Comparison of ENCODE assay signal across 9 cellular contexts in the genomic region with DNA sequence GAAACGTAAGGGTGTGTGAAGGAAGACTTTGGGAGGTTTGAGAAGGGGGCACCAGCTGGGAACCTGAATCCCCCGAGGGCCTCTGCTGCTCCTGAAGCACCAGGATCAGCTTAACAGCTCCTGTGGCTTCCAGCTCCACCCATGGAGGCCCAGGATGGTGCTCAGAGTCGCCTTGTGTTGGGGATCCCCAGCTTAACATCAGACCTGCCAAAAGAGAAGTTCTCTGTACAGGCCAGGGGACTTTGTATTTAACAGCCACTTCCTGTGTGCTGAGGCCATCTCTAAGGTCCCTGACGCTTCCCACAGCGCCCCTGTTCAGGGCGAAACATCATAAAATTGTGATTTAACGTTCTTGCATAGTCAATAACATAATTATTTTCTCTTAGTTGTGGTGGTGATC.
DNase-seq lines count a peak whose midpoint lies in the region; ATAC-seq and TF ChIP-seq lines count a peak whose summit lies in the region.
"Had no signal": no experiment of that assay in that cellular context is flagged by ENCODE, and none has a peak within 500 bp of the region (broad histone marks: within the 10 kb centered on the region; RNA-seq: fewer than 3 reads in every experiment).

No MANE protein-coding gene starts in this region.

- ATAC-seq in HG02759 (IDR thresholded peaks at IDR 0.05; ENCODE audit: unreplicated experiment) (peak; percentile 89), T-cell (replicated peaks in 1 of 4) (peak; percentile 60 to 91 (median 73))
- ATAC-seq: A549 had no signal

- DNase-seq in T-helper 1 cell (no peak), T-cell (peak in 26 of 34 experiments; percentile 12 to 75 (median 36)), spleen (no peak), HuH-7.5 (ENCODE audit: low spot score) (no peak), NCI-H1930 (lab: John Stamatoyannopoulos, UW) (no peak), NOMO-1 treated with DMSO at 0.1 percent for 48 hours (lab: John Stamatoyannopoulos, UW; ENCODE audit: unreplicated experiment) (no peak)

- POLR2A ChIA-PET in T-cell (lab: Charles Lee): interaction anchor here (0.6 to 1.6 kb wide), 4 partner anchors 15 to 76 kb away, joined by 3 to 5 read pairs (median 4); no protein-coding TSS in a partner anchor

- H3K27ac ChIP-seq in spleen: peak overlapping the region in 7 of 8 donors; percentile 13 to 79 (median 72)
- H3K27ac ChIP-seq: A549 had no signal

- TF ChIP-seq POLR2A in spleen (IDR thresholded peaks at IDR 0.05): no peak

- peak overlapping the region in 1 of 8 donors; percentile 28 for H3K4me3 ChIP-seq in spleen
- H3K4me3 ChIP-seq: A549 had no signal

- H3K27me3 Mint-ChIP-seq in T-helper 1 cell treated with Interleukin-12 subunit alpha and Interleukin-12 subunit beta and Interleukin-4 antibody, amounts not matched to agents 30 μg/mL and 1 μg/mL, for 36 hours (ENCODE audit: low read depth): no peaks in the 10 kb centered on the region
- no peaks in the 10 kb centered on the region for H3K27me3 Mint-ChIP-seq in T-cell

- peaks cover 0 to 56% (median 2%) of the 10 kb centered on the region in 6 donors for H3K36me3 ChIP-seq in spleen

- CTCF ChIA-PET in T-cell (lab: Charles Lee): no interaction called here

- H3K9me3 ChIP-seq in spleen: peaks cover 0 to 15% (median 8%) of the 10 kb centered on the region in 8 donors
- H3K9me3 ChIP-seq: A549 had no signal

- no peak for TF ChIP-seq CTCF in spleen (IDR thresholded peaks at IDR 0.05 in 8 of 11, conservative IDR thresholded peaks at IDR 0.05 in 3 of 11)

- peak overlapping the region; percentile 82 for H3K27ac Mint-ChIP-seq in T-helper 1 cell treated with Interleukin-12 subunit alpha and Interleukin-12 subunit beta and Interleukin-4 antibody, amounts not matched to agents 30 μg/mL and 1 μg/mL, for 36 hours
- H3K27ac Mint-ChIP-seq in T-cell: peak overlapping the region; percentile 80 to 91

- intact Hi-C loops in spleen (cut with DNase I; ENCODE audit: low total_unique reads): no loop called here

- H3K4me3 Mint-ChIP-seq in T-helper 1 cell treated with Interleukin-12 subunit alpha and Interleukin-12 subunit beta and Interleukin-4 antibody, amounts not matched to agents 30 μg/mL and 1 μg/mL, for 36 hours: no peak overlapping the region
- H3K4me3 Mint-ChIP-seq in T-cell: peak overlapping the region in 2 of 3 donors; percentile 1 to 58

- H3K36me3 Mint-ChIP-seq in T-helper 1 cell treated with Interleukin-12 subunit alpha and Interleukin-12 subunit beta and Interleukin-4 antibody, amounts not matched to agents 30 μg/mL and 1 μg/mL, for 36 hours (ENCODE audit: low read depth): peaks cover 47% of the 10 kb centered on the region
- peaks cover 61% of the 10 kb centered on the region for H3K36me3 Mint-ChIP-seq in T-cell

- H3K27me3 ChIP-seq in spleen (replicated peaks in 1 of 7): no peaks in the 10 kb centered on the region

- 31 to 49% (median 40%) methylated on average over 6 to 7 of the region's 7 CpGs for WGBS in spleen, 5 donors

- H3K4me1 ChIP-seq in spleen: peaks cover 22 to 82% (median 42%) of the 10 kb centered on the region in 6 donors
- H3K4me1 ChIP-seq: A549 had no signal

- H3K9me3 Mint-ChIP-seq in T-helper 1 cell treated with Interleukin-12 subunit alpha and Interleukin-12 subunit beta and Interleukin-4 antibody, amounts not matched to agents 30 μg/mL and 1 μg/mL, for 36 hours: peaks cover under 1% of the 10 kb centered on the region
- H3K9me3 Mint-ChIP-seq in T-cell: peaks cover 3 to 10% (median 7%) of the 10 kb centered on the region in 3 donors

- peaks cover 54% of the 10 kb centered on the region for H3K4me1 Mint-ChIP-seq in T-helper 1 cell treated with Interleukin-12 subunit alpha and Interleukin-12 subunit beta and Interleukin-4 antibody, amounts not matched to agents 30 μg/mL and 1 μg/mL, for 36 hours (ENCODE audit: low read depth)
- peaks cover 70 to 82% (median 78%) of the 10 kb centered on the region in 3 donors for H3K4me1 Mint-ChIP-seq in T-cell

Comparison
In these comparisons a context has a peak if more than half of its experiments do, and no peak if none do; other contexts are left out.
1. DNase-seq: peak in T-cell (26 of 34); none in T-helper 1 cell (0 of 5), spleen (single experiment), HuH-7.5 (single experiment), NCI-H1930 (0 of 2) and NOMO-1 treated with DMSO at 0.1 percent for 48 hours (single experiment).